Comparison of ENCODE assay signal across 21 cellular contexts in the genomic region with DNA sequence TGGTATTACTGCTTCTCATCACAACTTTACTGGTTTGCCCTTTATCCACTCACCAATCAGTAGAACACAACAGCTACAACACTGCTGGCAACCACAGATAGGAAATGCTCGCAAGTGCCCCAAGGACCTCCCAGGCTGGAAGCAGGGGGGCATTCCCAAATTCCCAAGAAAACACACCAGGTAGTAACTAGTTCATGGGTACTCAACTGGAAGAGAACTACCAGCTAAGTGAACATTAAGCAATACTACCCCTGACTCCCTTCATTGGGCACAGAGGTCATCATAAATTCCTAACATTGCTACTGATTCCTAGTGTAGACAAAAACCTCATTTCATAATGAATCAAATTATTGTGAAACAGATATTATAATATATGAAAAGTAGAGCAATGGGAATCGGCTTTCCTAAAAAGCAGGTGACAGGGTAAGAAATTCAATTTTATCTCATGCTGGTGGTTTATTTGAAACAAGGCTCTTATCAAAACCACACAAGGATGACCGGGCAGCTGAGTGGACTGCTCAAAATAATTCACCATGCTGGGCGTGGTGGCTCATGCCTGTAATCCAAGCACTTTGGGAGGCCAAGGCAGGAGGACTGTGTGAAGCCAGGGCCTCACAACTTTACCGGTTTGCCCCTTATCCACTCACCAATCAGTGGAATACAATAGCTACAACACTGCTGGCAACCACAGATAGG.
A peak's percentile ranks its signal among the peaks of the same experiment; 100 is the strongest.
DNase-seq lines count a peak whose midpoint lies in the region; ATAC-seq and TF ChIP-seq lines count a peak whose summit lies in the region.
"Had no signal": no experiment of that assay in that cellular context is flagged by ENCODE, and none has a peak within 500 bp of the region (broad histone marks: within the 10 kb centered on the region; RNA-seq: fewer than 3 reads in every experiment).

No MANE protein-coding gene starts in this region.

- H3K4me3 Mint-ChIP-seq in glutamatergic neuron (ENCODE audit: unreplicated experiment) (no peak overlapping the region), progenitor cell of endocrine pancreas (ENCODE audit: low read depth) (no peak overlapping the region), HFFc6 (no peak overlapping the region)
- H3K4me3 Mint-ChIP-seq: CD4-positive, CD25-positive, alpha-beta regulatory T cell had no signal

- TF ChIP-seq CTCF in glutamatergic neuron (IDR thresholded peaks at IDR 0.05; ENCODE audit: partially characterized antibody, unreplicated experiment) (no peak), progenitor cell of endocrine pancreas (IDR thresholded peaks at IDR 0.05; ENCODE audit: unreplicated experiment) (no peak), HFFc6 (IDR thresholded peaks at IDR 0.05) (no peak)

- H3K4me1 Mint-ChIP-seq in glutamatergic neuron (ENCODE audit: low read depth, unreplicated experiment) (peaks cover 33% of the 10 kb centered on the region), progenitor cell of endocrine pancreas (ENCODE audit: low read depth) (peaks cover 24% of the 10 kb centered on the region), HFFc6 (ENCODE audit: low read depth) (peaks cover 18% of the 10 kb centered on the region)
- H3K4me1 Mint-ChIP-seq: CD4-positive, CD25-positive, alpha-beta regulatory T cell had no signal

- ATAC-seq in GM19395 (IDR thresholded peaks at IDR 0.05; ENCODE audit: unreplicated experiment), result no peak
- ATAC-seq: HCT116, K562, Panc1 had no signal

- peaks cover 14% of the 10 kb centered on the region for H3K27me3 Mint-ChIP-seq in glutamatergic neuron (ENCODE audit: unreplicated experiment)
- no peaks in the 10 kb centered on the region for H3K27me3 Mint-ChIP-seq in progenitor cell of endocrine pancreas
- H3K27me3 Mint-ChIP-seq in HFFc6 (ENCODE audit: insufficient read depth), result peaks cover 4% of the 10 kb centered on the region
- H3K27me3 Mint-ChIP-seq: CD4-positive, CD25-positive, alpha-beta regulatory T cell had no signal

- DNase-seq in ACHN (peak; percentile 66), NCI-H226 (peak; percentile 75), glutamatergic neuron (no peak), progenitor cell of endocrine pancreas (ENCODE audit: low spot score, unreplicated experiment) (no peak), HFFc6 (no peak), hippocampal formation (lab: John Stamatoyannopoulos, UW) (no peak), NCI-H1417 (lab: John Stamatoyannopoulos, UW) (no peak)
- DNase-seq: AML-193; Calu3; CD4-positive, CD25-positive, alpha-beta regulatory T cell; DMS79; GM23248; NCI-H1105; NCI-H187 treated with DMSO at 0.1 percent for 48 hours; NCI-H446 treated with DMSO at 0.1 percent for 48 hours; NCI-H774; SHP77 had no signal

- in situ Hi-C loops in ACHN (cut with HindIII; ENCODE audit: low pct_ligation_motif_present, low pct_unique_long_range_greater_than_20kb, low sequenced_read_pairs), result no loop called here

- H3K36me3 Mint-ChIP-seq in glutamatergic neuron (ENCODE audit: unreplicated experiment) (peaks cover 20% of the 10 kb centered on the region), progenitor cell of endocrine pancreas (ENCODE audit: insufficient read depth) (peaks cover 64% of the 10 kb centered on the region), HFFc6 (ENCODE audit: low read depth) (peaks cover 13% of the 10 kb centered on the region; the same call in 1 of the 2 replicates)
- H3K36me3 Mint-ChIP-seq: CD4-positive, CD25-positive, alpha-beta regulatory T cell had no signal

- peaks cover 14% of the 10 kb centered on the region for H3K9me3 Mint-ChIP-seq in glutamatergic neuron (ENCODE audit: unreplicated experiment)
- no peaks in the 10 kb centered on the region for H3K9me3 Mint-ChIP-seq in progenitor cell of endocrine pancreas (ENCODE audit: low read depth)
- H3K9me3 Mint-ChIP-seq in HFFc6, result no peaks in the 10 kb centered on the region

- H3K27ac Mint-ChIP-seq in glutamatergic neuron (ENCODE audit: unreplicated experiment) (peak overlapping the region; percentile 83), progenitor cell of endocrine pancreas (peak overlapping the region; percentile 62), HFFc6 (no peak overlapping the region)
- H3K27ac Mint-ChIP-seq: CD4-positive, CD25-positive, alpha-beta regulatory T cell had no signal

Comparison
In these comparisons a context has a peak if more than half of its experiments do, and no peak if none do; other contexts are left out.
1. DNase-seq: peak in ACHN (single experiment) and NCI-H226 (single experiment); none in glutamatergic neuron (single experiment), progenitor cell of endocrine pancreas (single experiment), HFFc6 (single experiment), hippocampal formation (0 of 2) and NCI-H1417 (0 of 3).